Comparison of ENCODE assay signal across 9 cellular contexts in genomic region chr10:7956508-7956907, GRCh38.
A peak's percentile ranks its signal among the peaks of the same experiment; 100 is the strongest.
DNase-seq lines count a peak whose midpoint lies in the region; ATAC-seq and TF ChIP-seq lines count a peak whose summit lies in the region.
"Had no signal": no experiment of that assay in that cellular context is flagged by ENCODE, and none has a peak within 500 bp of the region (broad histone marks: within the 10 kb centered on the region; RNA-seq: fewer than 3 reads in every experiment).

No MANE protein-coding gene starts in this region.

- peak; percentile 99 for ATAC-seq in GM18870 (IDR thresholded peaks at IDR 0.05; ENCODE audit: unreplicated experiment)
- peak; percentile 99 for ATAC-seq in HG02981 (IDR thresholded peaks at IDR 0.05; ENCODE audit: unreplicated experiment)
- ATAC-seq in natural killer cell = no peak

- peaks cover 21 to 23% of the 10 kb centered on the region in 2 donors for H3K4me1 Mint-ChIP-seq in natural killer cell

- no peak overlapping the region for H3K4me3 Mint-ChIP-seq in natural killer cell
- H3K4me3 Mint-ChIP-seq: T-helper 1 cell treated with Interleukin-12 subunit alpha and Interleukin-12 subunit beta and Interleukin-4 antibody, amounts not matched to agents 30 μg/mL and 1 μg/mL, for 36 hours had no signal

- no peaks in the 10 kb centered on the region for H3K36me3 Mint-ChIP-seq in natural killer cell

- no peak overlapping the region; the same call in 1 of the 2 replicates for H3K27ac ChIP-seq in RWPE1

- CTCF ChIA-PET in RWPE1 (lab: Yijun Ruan, JAX) = no interaction called here

- TF ChIP-seq CTCF in RWPE1 (conservative IDR thresholded peaks at IDR 0.05; ENCODE audit: low read depth) (no peak), natural killer cell (IDR thresholded peaks at IDR 0.05) (no peak)

- H3K9me3 Mint-ChIP-seq in natural killer cell = no peaks in the 10 kb centered on the region
- H3K9me3 Mint-ChIP-seq: T-helper 1 cell treated with Interleukin-12 subunit alpha and Interleukin-12 subunit beta and Interleukin-4 antibody, amounts not matched to agents 30 μg/mL and 1 μg/mL, for 36 hours had no signal

- DNase-seq in RWPE1 (ENCODE audit: low spot score) = peak; percentile 36
- peak; percentile 25 for DNase-seq in medulla oblongata (ENCODE audit: extremely low spot score)
- no peak for DNase-seq in natural killer cell
- no peak for DNase-seq in cerebellar nuclear complex (lab: John Stamatoyannopoulos, UW)
- no peak for DNase-seq in NCI-H2029 (lab: John Stamatoyannopoulos, UW)
- no peak for DNase-seq in posterior cingulate gyrus

- POLR2A ChIA-PET in RWPE1 (lab: Yijun Ruan, JAX; ENCODE audit: low non-redundant PET) = no interaction called here

- intact Hi-C loops in natural killer cell (cut with micrococcal nuclease) = no loop called here
- intact Hi-C loops in posterior cingulate gyrus (cut with DNase I) = no loop called here

- H3K27ac Mint-ChIP-seq in natural killer cell = no peak overlapping the region
- H3K27ac Mint-ChIP-seq: T-helper 1 cell treated with Interleukin-12 subunit alpha and Interleukin-12 subunit beta and Interleukin-4 antibody, amounts not matched to agents 30 μg/mL and 1 μg/mL, for 36 hours had no signal

- H3K27me3 Mint-ChIP-seq in natural killer cell (ENCODE audit: low read depth in 2 of 2) = no peaks in the 10 kb centered on the region

Comparison
In these comparisons a context has a peak if more than half of its experiments do, and no peak if none do; other contexts are left out.
1. ATAC-seq: peak in GM18870 (single experiment) and HG02981 (single experiment); none in natural killer cell (0 of 3).
2. DNase-seq: peak in RWPE1 (single experiment) and medulla oblongata (single experiment); none in natural killer cell (single experiment), cerebellar nuclear complex (0 of 2), NCI-H2029 (single experiment) and posterior cingulate gyrus (0 of 10).